16 cellular contexts compared by ENCODE assay signal in genomic region chr18:76405280-76405679, GRCh38.
"Had no signal": no experiment of that assay in that cellular context is flagged by ENCODE, and none has a peak within 500 bp of the region (broad histone marks: within the 10 kb centered on the region; RNA-seq: fewer than 3 reads in every experiment).

No MANE protein-coding gene starts in this region.

- H3K4me3 Mint-ChIP-seq: dendritic cell treated with granulocyte-macrophage colony-stimulating factor and Interleukin-4, amounts not matched to agents 40 ng/mL and 50 ng/mL, for 4 days; effector memory CD8-positive, alpha-beta T cell; immature natural killer cell; natural killer cell treated with Interleukin-12 subunit alpha and Interleukin-12 subunit beta and Interleukin-15 and Interleukin-18, amount 100 ng/mL, for 72 hours; stimulated activated memory B cell treated with anti-CD40 and anti-IgM and Interleukin-4, amounts not matched to agents 10 μg/mL and 1 μg/mL and 100 μg/mL, for 72 hours had no signal

- H3K9me3 Mint-ChIP-seq: dendritic cell treated with granulocyte-macrophage colony-stimulating factor and Interleukin-4, amounts not matched to agents 40 ng/mL and 50 ng/mL, for 4 days; effector memory CD8-positive, alpha-beta T cell; immature natural killer cell; natural killer cell treated with Interleukin-12 subunit alpha and Interleukin-12 subunit beta and Interleukin-15 and Interleukin-18, amount 100 ng/mL, for 72 hours; stimulated activated memory B cell treated with anti-CD40 and anti-IgM and Interleukin-4, amounts not matched to agents 10 μg/mL and 1 μg/mL and 100 μg/mL, for 72 hours had no signal

- H3K4me1 ChIP-seq: lower lobe of right lung, right lobe of liver had no signal

- DNase-seq: esophagus squamous epithelium; midbrain; retina; stimulated activated CD4-positive, alpha-beta T cell treated with anti-CD3 and anti-CD28 coated beads, Interleukin-4, amount 100 ng/mL, for 1 hour had no signal

- H3K27ac ChIP-seq: esophagus squamous epithelium, gastroesophageal sphincter, left ventricle myocardium inferior, lower lobe of right lung, psoas muscle, right lobe of liver, stomach, thoracic aorta had no signal

- H3K9me3 ChIP-seq: esophagus squamous epithelium, gastroesophageal sphincter, left ventricle myocardium inferior, lower lobe of right lung, psoas muscle, right lobe of liver, stomach, thoracic aorta had no signal

- H3K27me3 ChIP-seq: esophagus squamous epithelium, gastroesophageal sphincter, right lobe of liver, stomach had no signal

- H3K4me1 Mint-ChIP-seq: stimulated activated memory B cell treated with anti-CD40 and anti-IgM and Interleukin-4, amounts not matched to agents 10 μg/mL and 1 μg/mL and 100 μg/mL, for 72 hours had no signal

- H3K4me3 ChIP-seq: esophagus squamous epithelium, gastroesophageal sphincter, left ventricle myocardium inferior, lower lobe of right lung, psoas muscle, right lobe of liver, stomach, thoracic aorta had no signal

- H3K36me3 Mint-ChIP-seq: natural killer cell treated with Interleukin-12 subunit alpha and Interleukin-12 subunit beta and Interleukin-15 and Interleukin-18, amount 100 ng/mL, for 72 hours had no signal

- H3K27me3 Mint-ChIP-seq: dendritic cell treated with granulocyte-macrophage colony-stimulating factor and Interleukin-4, amounts not matched to agents 40 ng/mL and 50 ng/mL, for 4 days; natural killer cell treated with Interleukin-12 subunit alpha and Interleukin-12 subunit beta and Interleukin-15 and Interleukin-18, amount 100 ng/mL, for 72 hours; stimulated activated memory B cell treated with anti-CD40 and anti-IgM and Interleukin-4, amounts not matched to agents 10 μg/mL and 1 μg/mL and 100 μg/mL, for 72 hours had no signal

- H3K27ac Mint-ChIP-seq: dendritic cell treated with granulocyte-macrophage colony-stimulating factor and Interleukin-4, amounts not matched to agents 40 ng/mL and 50 ng/mL, for 4 days; effector memory CD8-positive, alpha-beta T cell; immature natural killer cell; natural killer cell treated with Interleukin-12 subunit alpha and Interleukin-12 subunit beta and Interleukin-15 and Interleukin-18, amount 100 ng/mL, for 72 hours; stimulated activated memory B cell treated with anti-CD40 and anti-IgM and Interleukin-4, amounts not matched to agents 10 μg/mL and 1 μg/mL and 100 μg/mL, for 72 hours had no signal

- H3K36me3 ChIP-seq: lower lobe of right lung, right lobe of liver, thoracic aorta had no signal

- ATAC-seq: effector memory CD8-positive, alpha-beta T cell; stimulated activated memory B cell treated with anti-CD40 and anti-IgM and Interleukin-4, amounts not matched to agents 10 μg/mL and 1 μg/mL and 100 μg/mL, for 72 hours had no signal
